ENCODE assay signal across 7 cellular contexts in genomic region chr6:72626126-72626525, GRCh38. TPM values are rescaled to one million over a fixed set of nuclear protein-coding genes. Genes with fewer than 3 reads are reported as not detected.
DNase-seq lines count a peak whose midpoint lies in the region; ATAC-seq lines count a peak whose summit lies in the region.

No MANE protein-coding gene starts in this region.

- H3K36me3 Mint-ChIP-seq in activated T-helper 1 cell treated with anti-CD3 and anti-CD28 coated beads, Interleukin-12 subunit alpha, Interleukin-12 subunit beta, Interleukin-2, Interleukin-4 antibody, amounts not matched to agents 30 ng/mL and 10 ng/mL and 1 ng/mL, durations not matched to agents 14 hours and 24 hours and 36 hours (ENCODE audit: low read depth): peaks cover 9% of the 10 kb centered on the region

- intact Hi-C loops in activated T-helper 1 cell treated with anti-CD3 and anti-CD28 coated beads, Interleukin-12 subunit alpha, Interleukin-12 subunit beta, Interleukin-2, Interleukin-4 antibody, amounts not matched to agents 30 ng/mL and 10 ng/mL and 1 ng/mL, durations not matched to agents 14 hours and 24 hours and 36 hours (cut with micrococcal nuclease): loop anchor here (10.0 kb wide), 1 partner anchor 959 kb away; no protein-coding TSS in a partner anchor

- DNase-seq in activated T-helper 1 cell treated with anti-CD3 and anti-CD28 coated beads, Interleukin-12 subunit alpha, Interleukin-12 subunit beta, Interleukin-2, Interleukin-4 antibody, amounts not matched to agents 30 ng/mL and 10 ng/mL and 1 ng/mL, durations not matched to agents 14 hours and 24 hours and 36 hours (ENCODE audit: low spot score): no peak
- DNase-seq in HPDE6-E6E7 (ENCODE audit: extremely low spot score): no peak
- DNase-seq in MV-4-11 (lab: John Stamatoyannopoulos, UW): no peak

- no peaks in the 10 kb centered on the region for H3K27me3 Mint-ChIP-seq in activated T-helper 1 cell treated with anti-CD3 and anti-CD28 coated beads, Interleukin-12 subunit alpha, Interleukin-12 subunit beta, Interleukin-2, Interleukin-4 antibody, amounts not matched to agents 30 ng/mL and 10 ng/mL and 1 ng/mL, durations not matched to agents 14 hours and 24 hours and 36 hours (ENCODE audit: insufficient read depth)

- peaks cover 37% of the 10 kb centered on the region for H3K4me1 Mint-ChIP-seq in activated T-helper 1 cell treated with anti-CD3 and anti-CD28 coated beads, Interleukin-12 subunit alpha, Interleukin-12 subunit beta, Interleukin-2, Interleukin-4 antibody, amounts not matched to agents 30 ng/mL and 10 ng/mL and 1 ng/mL, durations not matched to agents 14 hours and 24 hours and 36 hours (ENCODE audit: low read depth)

- peak overlapping the region; percentile 5 for H3K4me3 Mint-ChIP-seq in activated T-helper 1 cell treated with anti-CD3 and anti-CD28 coated beads, Interleukin-12 subunit alpha, Interleukin-12 subunit beta, Interleukin-2, Interleukin-4 antibody, amounts not matched to agents 30 ng/mL and 10 ng/mL and 1 ng/mL, durations not matched to agents 14 hours and 24 hours and 36 hours

- no peaks in the 10 kb centered on the region for H3K9me3 Mint-ChIP-seq in activated T-helper 1 cell treated with anti-CD3 and anti-CD28 coated beads, Interleukin-12 subunit alpha, Interleukin-12 subunit beta, Interleukin-2, Interleukin-4 antibody, amounts not matched to agents 30 ng/mL and 10 ng/mL and 1 ng/mL, durations not matched to agents 14 hours and 24 hours and 36 hours

- H3K27ac Mint-ChIP-seq in activated T-helper 1 cell treated with anti-CD3 and anti-CD28 coated beads, Interleukin-12 subunit alpha, Interleukin-12 subunit beta, Interleukin-2, Interleukin-4 antibody, amounts not matched to agents 30 ng/mL and 10 ng/mL and 1 ng/mL, durations not matched to agents 14 hours and 24 hours and 36 hours: peak overlapping the region; percentile 13

- peak; percentile 48 for ATAC-seq in GM18520 (IDR thresholded peaks at IDR 0.05; ENCODE audit: unreplicated experiment)
- ATAC-seq in GM19468 (IDR thresholded peaks at IDR 0.05; ENCODE audit: extremely low read depth, unreplicated experiment): peak; percentile 49
- ATAC-seq in HG03066 (IDR thresholded peaks at IDR 0.05; ENCODE audit: low read depth, unreplicated experiment): peak; percentile 38
- no peak for ATAC-seq in HG03135 (IDR thresholded peaks at IDR 0.05; ENCODE audit: unreplicated experiment)

RNA-seq across cellular contexts. Expression of gene KCNQ5, which starts 4.3 kb away (rescaled TPM):
- total RNA-seq in activated T-helper 1 cell treated with anti-CD3 and anti-CD28 coated beads, Interleukin-12 subunit alpha, Interleukin-12 subunit beta, Interleukin-2, Interleukin-4 antibody, amounts not matched to agents 30 ng/mL and 10 ng/mL and 1 ng/mL, durations not matched to agents 14 hours and 24 hours and 36 hours: 11.2 and 12.6 TPM in 2 replicates
